Comparison of ENCODE assay signal across 8 cellular contexts in the genomic region with DNA sequence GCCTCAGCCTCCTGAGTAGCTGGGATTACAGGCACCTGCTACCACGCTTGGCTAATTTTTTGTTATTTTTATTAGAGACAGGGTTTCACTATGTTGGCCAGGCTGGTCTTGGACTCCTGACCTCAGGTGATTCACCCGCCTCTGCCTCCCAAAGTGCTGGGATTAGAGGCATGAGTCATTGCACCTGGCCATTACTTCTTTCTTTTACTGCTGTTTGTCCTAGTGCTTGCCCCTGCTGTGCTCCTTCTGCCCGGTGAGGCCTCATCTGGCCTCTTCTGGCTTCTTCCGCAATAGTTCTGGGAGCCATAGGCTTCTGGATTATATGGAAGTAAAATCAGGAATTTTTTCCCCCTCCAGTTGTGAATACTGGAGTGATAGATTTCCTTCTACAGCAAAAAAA.
A peak's percentile ranks its signal among the peaks of the same experiment; 100 is the strongest.
DNase-seq lines count a peak whose midpoint lies in the region; TF ChIP-seq lines count a peak whose summit lies in the region.
"Not testable (repeated sequence)": the region's sequence is repeated elsewhere in the genome, so short reads cannot be mapped to it uniquely, and the experiment has no call there.

No MANE protein-coding gene starts in this region.

- not testable (repeated sequence) for H3K27me3 ChIP-seq in H9 (ENCODE audit: insufficient read depth, low read length); WERI-Rb-1 (ENCODE audit: insufficient read depth, low read depth, severe bottlenecking); endodermal cell (ENCODE audit: control insufficient read depth, insufficient read depth, low read length, poor library complexity, severe bottlenecking)

- not testable (repeated sequence) for H3K27ac ChIP-seq in H9 (ENCODE audit: insufficient read length, low read depth, low read length); WERI-Rb-1; endodermal cell (ENCODE audit: low read depth, low read length)

- H3K36me3 Mint-ChIP-seq in H9 (ENCODE audit: insufficient read depth in 1 of 3, low read depth in 3 of 3); endodermal cell (ENCODE audit: low read depth): not testable (repeated sequence)

- peaks cover 76 to 78% of the 10 kb centered on the region in 2 experiments for H3K4me1 Mint-ChIP-seq in H9
- peaks cover 38% of the 10 kb centered on the region for H3K4me1 Mint-ChIP-seq in endodermal cell

- H3K23me2 ChIP-seq in H9 (ENCODE audit: insufficient read length, low read depth, low read length, poor library complexity, severe bottlenecking) = not testable (repeated sequence)

- TF ChIP-seq EP300 in Ishikawa (IDR thresholded peaks at IDR 0.05; ENCODE audit: borderline replicate concordance) = peak; percentile 97

- H2BK15ac ChIP-seq in H9 (ENCODE audit: low read depth, low read length) = not testable (repeated sequence)

- not testable (repeated sequence) for H3K18ac ChIP-seq in H9 (ENCODE audit: insufficient read length, low read depth, low read length)

- H2BK120ac ChIP-seq in H9 (ENCODE audit: low read depth, low read length, poor library complexity, severe bottlenecking) = not testable (repeated sequence)

- not testable (repeated sequence) for H3K9me3 Mint-ChIP-seq in H9, endodermal cell

- not testable (repeated sequence) for H3K79me2 ChIP-seq in H9 (ENCODE audit: insufficient read depth, low read length)

- not testable (repeated sequence) for H3K56ac ChIP-seq in H9 (ENCODE audit: insufficient read length, low read depth, low read length)

- H2AFZ ChIP-seq in H9 (ENCODE audit: low read length) = not testable (repeated sequence)

- not testable (repeated sequence) for H3K9me3 ChIP-seq in H9 (ENCODE audit: control insufficient read depth, low read depth, low read length); WERI-Rb-1 (ENCODE audit: severe bottlenecking); endodermal cell (ENCODE audit: control insufficient read depth, low read length)

- H3K9ac ChIP-seq in H9 (ENCODE audit: extremely low read depth, insufficient read length, low read length); endodermal cell (ENCODE audit: extremely low read depth, low read length, poor library complexity, severe bottlenecking): not testable (repeated sequence)

- not testable (repeated sequence) for TF ChIP-seq CTCF in H9 (conservative IDR thresholded peaks at IDR 0.05); WERI-Rb-1 (IDR thresholded peaks at IDR 0.05; ENCODE audit: low read depth, low read length); endodermal cell (conservative IDR thresholded peaks at IDR 0.05)

- peak; percentile 35 for DNase-seq in COLO668 (lab: John Stamatoyannopoulos, UW; ENCODE audit: unreplicated experiment)
- peak; percentile 58 for DNase-seq in H9
- DNase-seq in NCI-H146 treated with DMSO at 0.1 percent for 48 hours (lab: John Stamatoyannopoulos, UW; ENCODE audit: unreplicated experiment) = peak; percentile 30
- peak; percentile 40 for DNase-seq in WERI-Rb-1
- DNase-seq in endodermal cell = peak; percentile 79
- DNase-seq in kidney tubule cell (ENCODE audit: low spot score) = peak; percentile 85
- peak; percentile 81 for DNase-seq in renal cortical epithelial cell (ENCODE audit: low read depth)

- H3K4me3 Mint-ChIP-seq in H9, endodermal cell: not testable (repeated sequence)

- H4K8ac ChIP-seq in H9 (replicated peaks; ENCODE audit: insufficient read length, low read depth, low read length) = not testable (repeated sequence)

- H3K4me1 ChIP-seq in H9 (ENCODE audit: insufficient read depth, low read length) (peaks cover 24% of the 10 kb centered on the region; the same call in 1 of the 2 replicates), endodermal cell (ENCODE audit: control insufficient read depth, insufficient read depth, low read length) (peaks cover 20% of the 10 kb centered on the region)

- not testable (repeated sequence) for H4K91ac ChIP-seq in H9 (ENCODE audit: insufficient read length, low read depth, low read length)

- H4K20me1 ChIP-seq in H9 (ENCODE audit: control insufficient read depth, insufficient read depth, insufficient read length) = not testable (repeated sequence)

- H3K4me3 ChIP-seq in WERI-Rb-1 (ENCODE audit: low read depth, low read length); endodermal cell (ENCODE audit: low read length): not testable (repeated sequence)

- H3T11ph ChIP-seq in H9 (ENCODE audit: low read length) = not testable (repeated sequence)

- H2BK20ac ChIP-seq in H9 (ENCODE audit: low read depth, low read length, poor library complexity, severe bottlenecking) = not testable (repeated sequence)

- not testable (repeated sequence) for H2BK5ac ChIP-seq in H9 (ENCODE audit: insufficient read length, low read length)

- not testable (repeated sequence) for H3K23ac ChIP-seq in H9 (ENCODE audit: insufficient read length, low read depth, low read length)

- H3K4ac ChIP-seq in H9 (ENCODE audit: low read depth, low read length) = not testable (repeated sequence)

- not testable (repeated sequence) for H3K4me2 ChIP-seq in H9 (ENCODE audit: insufficient read depth, insufficient read length, low read length)

- H3K14ac ChIP-seq in H9 (ENCODE audit: insufficient read depth, low read length) = not testable (repeated sequence)

- not testable (repeated sequence) for H2BK12ac ChIP-seq in H9 (ENCODE audit: insufficient read length, low read depth, low read length)

- peak overlapping the region; percentile 84 to 95 (median 91); a peak in 6 of 7 replicates for H3K27ac Mint-ChIP-seq in H9
- H3K27ac Mint-ChIP-seq in endodermal cell = peak overlapping the region; percentile 58

- H2AK5ac ChIP-seq in H9 (ENCODE audit: insufficient read length, low read length) = not testable (repeated sequence)

- not testable (repeated sequence) for H4K5ac ChIP-seq in H9 (ENCODE audit: insufficient read length, low read depth, low read length)

- H3K27me3 Mint-ChIP-seq in H9 (ENCODE audit: low read depth); endodermal cell (ENCODE audit: insufficient read depth): not testable (repeated sequence)

- H3K79me1 ChIP-seq in H9 (ENCODE audit: insufficient read depth, low read depth, low read length, poor library complexity, severe bottlenecking) = not testable (repeated sequence)

- no CpG with 5 or more reads among the region's 4 CpGs for WGBS in H9 (ENCODE audit: extremely low coverage, insufficient read length, low lambda C conversion rate)
- 67 to 69% methylated on average over 1 to 4 of the region's 4 CpGs for WGBS in endodermal cell (ENCODE audit: insufficient coverage in 1 of 2, insufficient read length in 1 of 2), 2 experiments

- not testable (repeated sequence) for H3K36me3 ChIP-seq in WERI-Rb-1; endodermal cell (ENCODE audit: control insufficient read depth, insufficient read depth, low read length)

- TF ChIP-seq RAD21 in Ishikawa (IDR thresholded peaks at IDR 0.05; ENCODE audit: low read depth) = not testable (repeated sequence)

TF ChIP-seq in Ishikawa, 13 proteins besides CTCF, POLR2A, EP300 and RAD21:
- TF ChIP-seq YY1 (IDR thresholded peaks at IDR 0.05; ENCODE audit: low read depth) (peak; percentile 61; the same call in 1 of the 2 replicates), FOXM1 (IDR thresholded peaks at IDR 0.05; ENCODE audit: borderline replicate concordance, low read depth) (peak; percentile 77), TEAD4 (IDR thresholded peaks at IDR 0.05) (peak; percentile 88), CEBPB (IDR thresholded peaks at IDR 0.05) (peak; percentile 55; the same call in 1 of the 2 replicates), TCF12 (IDR thresholded peaks at IDR 0.05; ENCODE audit: low read depth) (peak; percentile 98), NFIC (IDR thresholded peaks at IDR 0.05) (peak; percentile 87)
- TF ChIP-seq, protein P1, sequence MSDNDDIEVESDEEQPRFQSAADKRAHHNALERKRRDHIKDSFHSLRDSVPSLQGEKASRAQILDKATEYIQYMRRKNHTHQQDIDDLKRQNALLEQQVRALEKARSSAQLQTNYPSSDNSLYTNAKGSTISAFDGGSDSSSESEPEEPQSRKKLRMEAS (IDR thresholded peaks at IDR 0.05) = 0 out of 2 replicates have a peak, but pooled peaks have one; percentile 35

Comparison
In these comparisons a context has a peak if more than half of its experiments do, and no peak if none do; other contexts are left out.
1. DNase-seq: peak in every context shown above with its lines; median percentile 85 in kidney tubule cell; 81 in renal cortical epithelial cell; 79 in endodermal cell; 58 in H9; 40 in WERI-Rb-1; 35 in COLO668; 30 in NCI-H146 treated with DMSO at 0.1 percent for 48 hours.